Comparison of ENCODE assay signal across 18 cellular contexts in genomic region chr5:149238540-149238939, GRCh38. TPM values are rescaled to one million over a fixed set of nuclear protein-coding genes. Genes with fewer than 3 reads are reported as not detected.
DNase-seq lines count a peak whose midpoint lies in the region; ATAC-seq, FAIRE-seq and TF ChIP-seq lines count a peak whose summit lies in the region.
"Had no signal": no experiment of that assay in that cellular context is flagged by ENCODE, and none has a peak within 500 bp of the region (broad histone marks: within the 10 kb centered on the region; RNA-seq: fewer than 3 reads in every experiment).

No MANE protein-coding gene starts in this region.

- no peak overlapping the region for H3K9ac ChIP-seq in HCT116 (ENCODE audit: low read length)

- H3K36me3 ChIP-seq in HCT116 (ENCODE audit: control insufficient read depth in 1 of 2, insufficient read depth in 2 of 2, low read length in 2 of 2) (no peaks in the 10 kb centered on the region), small intestine (ENCODE audit: control insufficient read depth in 2 of 2, insufficient read depth in 2 of 2, low read length in 2 of 2) (no peaks in the 10 kb centered on the region)
- no peaks in the 10 kb centered on the region for H3K36me3 ChIP-seq in naive thymus-derived CD4-positive, alpha-beta T cell (ENCODE audit: control insufficient read depth in 2 of 3, insufficient read depth in 3 of 3, low read length in 3 of 3)

- no peaks in the 10 kb centered on the region for H3K9me3 Mint-ChIP-seq in T-helper 2 cell treated with Interferon-gamma antibody and Interleukin-4, amounts not matched to agents 5 μg/mL and 100 μg/mL, for 36 hours
- H3K9me3 Mint-ChIP-seq in naive thymus-derived CD4-positive, alpha-beta T cell = peaks cover 0 to 6% (median 0%) of the 10 kb centered on the region in 11 donors

- RAD21 ChIA-PET in HCT116 (lab: Charles Lee; ENCODE audit: low non-redundant PET in 1 of 2, low total read pairs in 2 of 2, uncharacterized antibody in 2 of 2, unreplicated experiment in 2 of 2) = no interaction called here

- no peak for TF ChIP-seq POLR2A in HCT116 (IDR thresholded peaks at IDR 0.05; ENCODE audit: borderline replicate concordance, extremely low read depth, insufficient read depth, insufficient read length)

- no peaks in the 10 kb centered on the region for H3K79me2 ChIP-seq in HCT116 (ENCODE audit: insufficient read depth, low read length)

- H3K4me2 ChIP-seq in HCT116 (ENCODE audit: low read length) = no peak overlapping the region

- no TSS peak for BruUV-seq in HCT116 (replicated peaks; lab: Mats Ljungman, UMichigan)

- peaks cover 30% of the 10 kb centered on the region for H3K27me3 Mint-ChIP-seq in T-helper 2 cell treated with Interferon-gamma antibody and Interleukin-4, amounts not matched to agents 5 μg/mL and 100 μg/mL, for 36 hours (ENCODE audit: low read depth)
- H3K27me3 Mint-ChIP-seq in naive thymus-derived CD4-positive, alpha-beta T cell = peaks cover 0 to 36% (median 4%) of the 10 kb centered on the region in 5 donors

- H3K36me3 Mint-ChIP-seq in T-helper 2 cell treated with Interferon-gamma antibody and Interleukin-4, amounts not matched to agents 5 μg/mL and 100 μg/mL, for 36 hours (ENCODE audit: low read depth) = peaks cover 4% of the 10 kb centered on the region
- peaks cover 0 to 8% (median 0%) of the 10 kb centered on the region in 5 donors for H3K36me3 Mint-ChIP-seq in naive thymus-derived CD4-positive, alpha-beta T cell

- peak; percentile 50 for TF ChIP-seq RAD21 in HCT116 (IDR thresholded peaks at IDR 0.05; ENCODE audit: low read depth)

- no peaks in the 10 kb centered on the region for H3K9me2 ChIP-seq in HCT116 (ENCODE audit: insufficient read depth)

- no peak overlapping the region for H2AFZ ChIP-seq in HCT116 (ENCODE audit: low read depth, low read length, poor library complexity, severe bottlenecking)

- POLR2A ChIA-PET in HCT116 (lab: Charles Lee) = no interaction called here
- POLR2A ChIA-PET in naive thymus-derived CD4-positive, alpha-beta T cell (lab: Charles Lee) = no interaction called here

- H3K27ac Mint-ChIP-seq in T-helper 2 cell treated with Interferon-gamma antibody and Interleukin-4, amounts not matched to agents 5 μg/mL and 100 μg/mL, for 36 hours = peak overlapping the region; percentile 45
- peak overlapping the region in 5 of 9 donors; percentile 10 to 92 (median 68) for H3K27ac Mint-ChIP-seq in naive thymus-derived CD4-positive, alpha-beta T cell
- H3K27ac Mint-ChIP-seq: activated T-helper 17 cell treated with anti-CD3 and anti-CD28 coated beads, Interleukin-2, amount 50 U/mL, for 72 hours; progenitor cell of endocrine pancreas had no signal

- H3K4me3 Mint-ChIP-seq in T-helper 2 cell treated with Interferon-gamma antibody and Interleukin-4, amounts not matched to agents 5 μg/mL and 100 μg/mL, for 36 hours = no peak overlapping the region
- H3K4me3 Mint-ChIP-seq in naive thymus-derived CD4-positive, alpha-beta T cell = peak overlapping the region in 3 of 10 donors; percentile 11 to 25 (median 23)
- H3K4me3 Mint-ChIP-seq: activated T-helper 17 cell treated with anti-CD3 and anti-CD28 coated beads, Interleukin-2, amount 50 U/mL, for 72 hours had no signal

- H3K4me3 ChIP-seq in HCT116 (replicated peaks in 1 of 2; ENCODE audit: low read depth in 1 of 2, low read length in 2 of 2) (no peak overlapping the region), choroid plexus epithelial cell (ENCODE audit: low read depth, low read length) (no peak overlapping the region), small intestine (ENCODE audit: low read depth in 1 of 2, low read length in 2 of 2) (no peak overlapping the region)
- no peak overlapping the region for H3K4me3 ChIP-seq in naive thymus-derived CD4-positive, alpha-beta T cell (ENCODE audit: low read length)
- H3K4me3 ChIP-seq: suprapubic skin had no signal

- intact Hi-C loops in HCT116 (cut with micrococcal nuclease) = no loop called here
- intact Hi-C loops in naive thymus-derived CD4-positive, alpha-beta T cell (cut with micrococcal nuclease) = no loop called here

- no peak for DNase-seq in T-helper 2 cell treated with Interferon-gamma antibody and Interleukin-4, amounts not matched to agents 5 μg/mL and 100 μg/mL, for 36 hours (ENCODE audit: low spot score)
- DNase-seq in T-helper 2 cell (no peak), HCT116 (ENCODE audit: low read depth, low spot score) (no peak), choroid plexus epithelial cell (ENCODE audit: low read depth) (peak; percentile 55), NCI-H1930 (lab: John Stamatoyannopoulos, UW) (no peak), NCI-H2227 (lab: John Stamatoyannopoulos, UW; ENCODE audit: unreplicated experiment) (no peak), small intestine (no peak)
- DNase-seq in naive thymus-derived CD4-positive, alpha-beta T cell = no peak
- DNase-seq: activated CD4-positive, alpha-beta T cell treated with anti-CD3 and anti-CD28 coated beads, Interleukin-2, amount 50 U/mL, for 48 hours; aorta; effector CD4-positive, alpha-beta T cell; NCI-H1417; NCI-H510A; T1000 had no signal

- CTCF ChIA-PET in HCT116 (lab: Charles Lee) = interaction anchor here (1.0 to 1.5 kb wide), 3 partner anchors 10 to 123 kb away, joined by 3 to 7 read pairs (median 4); no protein-coding TSS in a partner anchor
- CTCF ChIA-PET in naive thymus-derived CD4-positive, alpha-beta T cell (lab: Charles Lee) = no interaction called here

- H3K9me3 ChIP-seq in HCT116 (ENCODE audit: control insufficient read depth in 1 of 2, insufficient read depth in 1 of 2, low read depth in 1 of 2, low read length in 2 of 2) (no peaks in the 10 kb centered on the region), small intestine (ENCODE audit: control insufficient read depth, low read depth) (no peaks in the 10 kb centered on the region)
- H3K9me3 ChIP-seq in naive thymus-derived CD4-positive, alpha-beta T cell (ENCODE audit: control insufficient read depth in 2 of 3, low read length in 3 of 3) = no peaks in the 10 kb centered on the region
- H3K9me3 ChIP-seq: suprapubic skin had no signal

- peaks cover 13% of the 10 kb centered on the region for H3K4me1 Mint-ChIP-seq in T-helper 2 cell treated with Interferon-gamma antibody and Interleukin-4, amounts not matched to agents 5 μg/mL and 100 μg/mL, for 36 hours (ENCODE audit: low read depth)
- H3K4me1 Mint-ChIP-seq in naive thymus-derived CD4-positive, alpha-beta T cell = peaks cover 0 to 63% (median 43%) of the 10 kb centered on the region in 7 donors

- H3K27me3 ChIP-seq in HCT116 (ENCODE audit: insufficient read depth, low read length) = no peaks in the 10 kb centered on the region
- no peaks in the 10 kb centered on the region for H3K27me3 ChIP-seq in naive thymus-derived CD4-positive, alpha-beta T cell (ENCODE audit: control insufficient read depth in 2 of 2, insufficient read depth in 2 of 2, low read length in 2 of 2)
- no peaks in the 10 kb centered on the region for H3K27me3 ChIP-seq in small intestine (ENCODE audit: control insufficient read depth in 2 of 2, insufficient read depth in 2 of 2, low read length in 2 of 2)
- H3K27me3 ChIP-seq: suprapubic skin had no signal

- no peaks in the 10 kb centered on the region for H4K20me1 ChIP-seq in HCT116 (ENCODE audit: insufficient read depth)

- H3K4me1 ChIP-seq in HCT116 (ENCODE audit: control insufficient read depth in 1 of 2, insufficient read depth in 2 of 2, low read length in 2 of 2) (no peaks in the 10 kb centered on the region), small intestine (ENCODE audit: control insufficient read depth in 2 of 2, insufficient read depth in 1 of 2, low read depth in 1 of 2, low read length in 1 of 2) (peaks cover 0 to 5% of the 10 kb centered on the region in 2 donors)
- peaks cover 21 to 39% of the 10 kb centered on the region in 2 donors for H3K4me1 ChIP-seq in naive thymus-derived CD4-positive, alpha-beta T cell (ENCODE audit: control insufficient read depth in 2 of 2, insufficient read depth in 2 of 2, low read length in 2 of 2)

- WGBS in small intestine, 3 donors = 33 to 64% (median 47%) methylated on average over 2 of the region's 2 CpGs

- FAIRE-seq in small intestine (lab: Jason Lieb, UNC) = no peak
- FAIRE-seq: islet of Langerhans had no signal

- ATAC-seq in HCT116 = 0 out of 2 replicates have a peak, but pooled peaks have one; percentile 47
- no peak for ATAC-seq in naive thymus-derived CD4-positive, alpha-beta T cell
- ATAC-seq: activated T-helper 17 cell treated with anti-CD3 and anti-CD28 coated beads, Interleukin-2, amount 50 U/mL, for 72 hours had no signal

- TF ChIP-seq CTCF in HCT116 (IDR thresholded peaks at IDR 0.05 in 2 of 3, conservative IDR thresholded peaks at IDR 0.05 in 1 of 3; ENCODE audit: borderline replicate concordance in 1 of 3, insufficient read depth in 1 of 3, low read depth in 2 of 3, low read length in 2 of 3) (no peak), choroid plexus epithelial cell (conservative IDR thresholded peaks at IDR 0.05; ENCODE audit: low read depth, low read length) (peak; percentile 59)

- H3K27ac ChIP-seq in HCT116 (ENCODE audit: low read depth, low read length) = no peak overlapping the region
- H3K27ac ChIP-seq in naive thymus-derived CD4-positive, alpha-beta T cell (ENCODE audit: low read depth, low read length) = no peak overlapping the region
- no peak overlapping the region for H3K27ac ChIP-seq in small intestine (ENCODE audit: low read depth in 1 of 2, low read length in 1 of 2)
- H3K27ac ChIP-seq: suprapubic skin had no signal

TF ChIP-seq in HCT116, 20 proteins besides CTCF, POLR2A, EP300 and RAD21 (continues in another document):
- no peak for TF ChIP-seq SP1 (IDR thresholded peaks at IDR 0.05; ENCODE audit: low read depth)
- no peak for TF ChIP-seq EZH2phosphoT487 (IDR thresholded peaks at IDR 0.05; ENCODE audit: borderline replicate concordance)
- no peak for TF ChIP-seq EGR1 (IDR thresholded peaks at IDR 0.05; ENCODE audit: low read depth)
- TF ChIP-seq, protein P1, sequence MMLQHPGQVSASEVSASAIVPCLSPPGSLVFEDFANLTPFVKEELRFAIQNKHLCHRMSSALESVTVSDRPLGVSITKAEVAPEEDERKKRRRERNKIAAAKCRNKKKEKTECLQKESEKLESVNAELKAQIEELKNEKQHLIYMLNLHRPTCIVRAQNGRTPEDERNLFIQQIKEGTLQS (IDR thresholded peaks at IDR 0.05) = no peak
- TF ChIP-seq, protein P2, sequence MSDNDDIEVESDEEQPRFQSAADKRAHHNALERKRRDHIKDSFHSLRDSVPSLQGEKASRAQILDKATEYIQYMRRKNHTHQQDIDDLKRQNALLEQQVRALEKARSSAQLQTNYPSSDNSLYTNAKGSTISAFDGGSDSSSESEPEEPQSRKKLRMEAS (IDR thresholded peaks at IDR 0.05) = no peak
- no peak for TF ChIP-seq SRF (IDR thresholded peaks at IDR 0.05; ENCODE audit: low read depth)

RNA-seq across cellular contexts. Expression of gene AFAP1L1, which starts 33.1 kb away (rescaled TPM):
- total RNA-seq in HCT116 (2021; ENCODE audit: unreplicated experiment) = 4.3 TPM
- polyA plus RNA-seq in HCT116 (2012) = 4.4 and 5.5 TPM in 2 replicates
- under 1 TPM in 3 of 5 experiments, not detected in 2; 0.08 to 0.76 (median 0.49) TPM for total RNA-seq in naive thymus-derived CD4-positive, alpha-beta T cell
- polyA plus RNA-seq in naive thymus-derived CD4-positive, alpha-beta T cell = 1 to 10 TPM in 1 of 2 donors, under 1 TPM in 1; 0.18 to 1.1 TPM
- polyA plus RNA-seq in small intestine = 1 to 10 TPM in 2 of 3 donors, not detected in 1; 1.6 to 8.5 TPM
